In the genomic region with DNA sequence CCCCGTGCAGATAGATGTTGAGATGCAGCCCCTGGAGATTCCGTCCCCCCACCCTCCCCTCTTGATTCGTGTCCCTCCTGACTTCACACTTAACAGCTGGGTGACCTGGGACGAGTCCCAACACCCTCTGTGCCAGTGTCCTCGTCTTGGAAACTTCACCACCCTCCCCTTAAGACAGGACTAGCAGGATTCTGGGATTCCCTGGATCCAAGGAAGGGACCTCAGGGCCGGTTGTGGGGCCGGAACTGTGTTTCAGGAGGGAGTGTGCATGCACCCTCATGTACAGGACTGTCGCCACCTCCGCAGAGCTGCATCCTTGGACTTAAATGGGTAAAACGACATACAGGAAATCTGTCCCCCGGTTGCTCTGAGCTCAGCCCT, we compare ENCODE assay signal across 9 cellular contexts. TPM values are rescaled to one million over a fixed set of nuclear protein-coding genes. Genes with fewer than 3 reads are reported as not detected.
DNase-seq lines count a peak whose midpoint lies in the region; ATAC-seq lines count a peak whose summit lies in the region.
"Had no signal": no experiment of that assay in that cellular context is flagged by ENCODE, and none has a peak within 500 bp of the region (broad histone marks: within the 10 kb centered on the region; RNA-seq: fewer than 3 reads in every experiment).

No MANE protein-coding gene starts in this region.

- H3K27me3 Mint-ChIP-seq in stimulated activated naive B cell treated with anti-CD40 and anti-IgM and Interleukin-4, amounts not matched to agents 10 μg/mL and 1 μg/mL and 100 μg/mL, for 72 hours: no peaks in the 10 kb centered on the region

- H3K9me3 Mint-ChIP-seq in activated naive CD4-positive, alpha-beta T cell treated with anti-CD3 and anti-CD28 coated beads, Interleukin-2, amount 50 U/mL, for 72 hours: no peaks in the 10 kb centered on the region
- H3K9me3 Mint-ChIP-seq in stimulated activated naive B cell treated with anti-CD40 and anti-IgM and Interleukin-4, amounts not matched to agents 10 μg/mL and 1 μg/mL and 100 μg/mL, for 72 hours: no peaks in the 10 kb centered on the region

- ATAC-seq in activated naive CD4-positive, alpha-beta T cell treated with anti-CD3 and anti-CD28 coated beads, Interleukin-2, amount 50 U/mL, for 72 hours: no peak
- ATAC-seq in stimulated activated naive B cell treated with anti-CD40 and anti-IgM and Interleukin-4, amounts not matched to agents 10 μg/mL and 1 μg/mL and 100 μg/mL, for 72 hours (replicated peaks): no peak

- peak overlapping the region; percentile 94 to 96 for H3K4me3 Mint-ChIP-seq in stimulated activated naive B cell treated with anti-CD40 and anti-IgM and Interleukin-4, amounts not matched to agents 10 μg/mL and 1 μg/mL and 100 μg/mL, for 72 hours

- peak in 9 of 14 donors; percentile 13 to 62 (median 41) for DNase-seq in C1 segment of cervical spinal cord (lab: John Stamatoyannopoulos, UW)
- peak; percentile 47 for DNase-seq in HuH-7.5 (ENCODE audit: low spot score)
- peak in 1 of 2 donors; percentile 27 for DNase-seq in activated naive CD4-positive, alpha-beta T cell treated with anti-CD3 and anti-CD28 coated beads, Interleukin-2, amount 50 U/mL, for 72 hours (ENCODE audit: low spot score in 2 of 2)
- no peak for DNase-seq in stimulated activated naive B cell treated with anti-CD40 and anti-IgM and Interleukin-4, amounts not matched to agents 10 μg/mL and 1 μg/mL and 100 μg/mL, for 72 hours
- no peak for DNase-seq in H4 (ENCODE audit: low spot score)
- no peak for DNase-seq in NCI-H1694 treated with DMSO at 0.1 percent for 48 hours (lab: John Stamatoyannopoulos, UW)
- DNase-seq in inferior parietal cortex (ENCODE audit: extremely low spot score): no peak

- peaks cover 3% of the 10 kb centered on the region for H3K9me3 ChIP-seq in iPS-18c (ENCODE audit: control insufficient read depth, insufficient read depth, low read length)

- peaks cover 46 to 78% of the 10 kb centered on the region in 2 donors for H3K4me1 Mint-ChIP-seq in stimulated activated naive B cell treated with anti-CD40 and anti-IgM and Interleukin-4, amounts not matched to agents 10 μg/mL and 1 μg/mL and 100 μg/mL, for 72 hours

- H3K27ac Mint-ChIP-seq in activated naive CD4-positive, alpha-beta T cell treated with anti-CD3 and anti-CD28 coated beads, Interleukin-2, amount 50 U/mL, for 72 hours: peak overlapping the region; percentile 91 to 98
- peak overlapping the region; percentile 99 for H3K27ac Mint-ChIP-seq in stimulated activated naive B cell treated with anti-CD40 and anti-IgM and Interleukin-4, amounts not matched to agents 10 μg/mL and 1 μg/mL and 100 μg/mL, for 72 hours

- H3K36me3 Mint-ChIP-seq in activated naive CD4-positive, alpha-beta T cell treated with anti-CD3 and anti-CD28 coated beads, Interleukin-2, amount 50 U/mL, for 72 hours: peaks cover 21 to 26% of the 10 kb centered on the region in 2 donors
- peaks cover 9 to 39% of the 10 kb centered on the region in 2 donors for H3K36me3 Mint-ChIP-seq in stimulated activated naive B cell treated with anti-CD40 and anti-IgM and Interleukin-4, amounts not matched to agents 10 μg/mL and 1 μg/mL and 100 μg/mL, for 72 hours

- H3K4me3 ChIP-seq in iPS-18c (ENCODE audit: insufficient read depth, low read depth, low read length): peak overlapping the region; percentile 81

RNA-seq across cellular contexts. Expression of a gene that starts 1.0 kb away (rescaled TPM):
- total RNA-seq in activated naive CD4-positive, alpha-beta T cell treated with anti-CD3 and anti-CD28 coated beads, Interleukin-2, amount 50 U/mL, for 72 hours: 100 to 1,000 TPM; 112 to 142 TPM
- 15.1 and 21.0 TPM in 2 replicates for total RNA-seq in H4 (2014; rRNA removed; shearing (Covaris generic))

RNA-seq across cellular contexts. Expression of a gene that starts 1.3 kb away (rescaled TPM):
- 10 to 100 TPM; 31.6 to 57.1 TPM for total RNA-seq in activated naive CD4-positive, alpha-beta T cell treated with anti-CD3 and anti-CD28 coated beads, Interleukin-2, amount 50 U/mL, for 72 hours
- 10.6 and 22.8 TPM in 2 replicates for total RNA-seq in H4 (2014; rRNA removed; shearing (Covaris generic))

RNA-seq across cellular contexts. Expression of a gene that starts 49.9 kb away (rescaled TPM):
- total RNA-seq in activated naive CD4-positive, alpha-beta T cell treated with anti-CD3 and anti-CD28 coated beads, Interleukin-2, amount 50 U/mL, for 72 hours: under 1 TPM; 0.19 to 0.75 TPM
- not detected in 2 replicates for total RNA-seq in H4 (2014; rRNA removed; shearing (Covaris generic))
- total RNA-seq: HT1080 had no signal

Comparison
In these comparisons a context has a peak if more than half of its experiments do, and no peak if none do; other contexts are left out.
1. DNase-seq: peak in C1 segment of cervical spinal cord (9 of 14) and HuH-7.5 (single experiment); none in stimulated activated naive B cell treated with anti-CD40 and anti-IgM and Interleukin-4, amounts not matched to agents 10 μg/mL and 1 μg/mL and 100 μg/mL, for 72 hours (single experiment), H4 (single experiment), NCI-H1694 treated with DMSO at 0.1 percent for 48 hours (single experiment) and inferior parietal cortex (single experiment).